ENCODE assay signal across 1 cellular context in the genomic region with DNA sequence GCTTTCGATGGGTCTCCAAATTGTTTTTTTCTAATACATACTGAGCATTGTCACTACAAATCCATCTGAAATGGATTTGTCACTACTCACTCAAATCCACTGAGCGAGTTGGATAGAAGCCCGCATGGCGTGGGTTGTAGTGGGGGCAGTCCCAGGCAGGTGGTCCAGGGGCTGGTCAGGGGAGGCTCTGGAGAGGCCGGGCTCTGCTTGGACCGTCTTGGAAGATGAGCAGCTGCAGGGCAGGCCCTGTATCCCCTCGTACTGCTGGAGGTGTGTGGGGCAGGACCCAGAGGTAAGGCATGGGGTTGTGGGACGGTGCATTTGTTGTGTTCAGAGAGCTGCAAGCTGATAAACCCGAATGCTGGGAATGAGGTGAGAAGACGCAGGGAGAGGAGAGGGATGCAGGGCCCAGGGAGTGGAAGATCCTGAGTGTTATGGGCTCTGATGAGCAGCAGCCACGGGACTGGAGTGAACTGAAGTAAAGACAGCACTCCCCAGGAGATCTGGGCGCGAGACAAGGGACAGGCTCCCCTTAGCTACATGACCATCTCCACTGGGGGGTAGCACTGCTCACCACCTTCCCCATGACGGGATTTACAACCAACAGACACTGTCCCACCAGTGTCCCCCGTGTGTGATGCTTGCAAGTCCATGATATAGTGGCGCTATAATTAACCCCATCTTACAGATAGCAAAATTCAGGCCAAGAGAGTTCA.
TF ChIP-seq lines count a peak whose summit lies in the region.

No MANE protein-coding gene starts in this region.

TF ChIP-seq in HepG2, 621 proteins besides CTCF, POLR2A, EP300 and RAD21:
- TF ChIP-seq SOX5 (CRISPR knock-in tag; IDR thresholded peaks at IDR 0.05; ENCODE audit: borderline replicate concordance), result no peak
- TF ChIP-seq ATF7-NPFF (CRISPR knock-in tag; IDR thresholded peaks at IDR 0.05; ENCODE audit: low read depth), result no peak
- TF ChIP-seq, protein P1, sequence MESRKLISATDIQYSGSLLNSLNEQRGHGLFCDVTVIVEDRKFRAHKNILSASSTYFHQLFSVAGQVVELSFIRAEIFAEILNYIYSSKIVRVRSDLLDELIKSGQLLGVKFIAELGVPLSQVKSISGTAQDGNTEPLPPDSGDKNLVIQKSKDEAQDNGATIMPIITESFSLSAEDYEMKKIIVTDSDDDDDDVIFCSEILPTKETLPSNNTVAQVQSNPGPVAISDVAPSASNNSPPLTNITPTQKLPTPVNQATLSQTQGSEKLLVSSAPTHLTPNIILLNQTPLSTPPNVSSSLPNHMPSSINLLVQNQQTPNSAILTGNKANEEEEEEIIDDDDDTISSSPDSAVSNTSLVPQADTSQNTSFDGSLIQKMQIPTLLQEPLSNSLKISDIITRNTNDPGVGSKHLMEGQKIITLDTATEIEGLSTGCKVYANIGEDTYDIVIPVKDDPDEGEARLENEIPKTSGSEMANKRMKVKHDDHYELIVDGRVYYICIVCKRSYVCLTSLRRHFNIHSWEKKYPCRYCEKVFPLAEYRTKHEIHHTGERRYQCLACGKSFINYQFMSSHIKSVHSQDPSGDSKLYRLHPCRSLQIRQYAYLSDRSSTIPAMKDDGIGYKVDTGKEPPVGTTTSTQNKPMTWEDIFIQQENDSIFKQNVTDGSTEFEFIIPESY (CRISPR knock-in tag; IDR thresholded peaks at IDR 0.05), result 0 out of 2 replicates have a peak, but pooled peaks have one; percentile 34
- TF ChIP-seq, protein P2, sequence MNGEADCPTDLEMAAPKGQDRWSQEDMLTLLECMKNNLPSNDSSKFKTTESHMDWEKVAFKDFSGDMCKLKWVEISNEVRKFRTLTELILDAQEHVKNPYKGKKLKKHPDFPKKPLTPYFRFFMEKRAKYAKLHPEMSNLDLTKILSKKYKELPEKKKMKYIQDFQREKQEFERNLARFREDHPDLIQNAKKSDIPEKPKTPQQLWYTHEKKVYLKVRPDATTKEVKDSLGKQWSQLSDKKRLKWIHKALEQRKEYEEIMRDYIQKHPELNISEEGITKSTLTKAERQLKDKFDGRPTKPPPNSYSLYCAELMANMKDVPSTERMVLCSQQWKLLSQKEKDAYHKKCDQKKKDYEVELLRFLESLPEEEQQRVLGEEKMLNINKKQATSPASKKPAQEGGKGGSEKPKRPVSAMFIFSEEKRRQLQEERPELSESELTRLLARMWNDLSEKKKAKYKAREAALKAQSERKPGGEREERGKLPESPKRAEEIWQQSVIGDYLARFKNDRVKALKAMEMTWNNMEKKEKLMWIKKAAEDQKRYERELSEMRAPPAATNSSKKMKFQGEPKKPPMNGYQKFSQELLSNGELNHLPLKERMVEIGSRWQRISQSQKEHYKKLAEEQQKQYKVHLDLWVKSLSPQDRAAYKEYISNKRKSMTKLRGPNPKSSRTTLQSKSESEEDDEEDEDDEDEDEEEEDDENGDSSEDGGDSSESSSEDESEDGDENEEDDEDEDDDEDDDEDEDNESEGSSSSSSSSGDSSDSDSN (CRISPR knock-in tag; IDR thresholded peaks at IDR 0.05), result 0 out of 2 replicates have a peak, but pooled peaks have one; percentile 9
- no peak for TF ChIP-seq ZNF432 (CRISPR knock-in tag; IDR thresholded peaks at IDR 0.05; ENCODE audit: borderline replicate concordance)
- TF ChIP-seq SRSF9 (IDR thresholded peaks at IDR 0.05; ENCODE audit: borderline replicate concordance, insufficient read depth, low read depth, low read length, poor library complexity, severe bottlenecking), result no peak
- peak; percentile 66 for TF ChIP-seq RBM22 (optimal IDR thresholded peaks at IDR 0.05; ENCODE audit: low read length)
TF ChIP-seq in HepG2: peak in this region for 3.
